In the genomic region with DNA sequence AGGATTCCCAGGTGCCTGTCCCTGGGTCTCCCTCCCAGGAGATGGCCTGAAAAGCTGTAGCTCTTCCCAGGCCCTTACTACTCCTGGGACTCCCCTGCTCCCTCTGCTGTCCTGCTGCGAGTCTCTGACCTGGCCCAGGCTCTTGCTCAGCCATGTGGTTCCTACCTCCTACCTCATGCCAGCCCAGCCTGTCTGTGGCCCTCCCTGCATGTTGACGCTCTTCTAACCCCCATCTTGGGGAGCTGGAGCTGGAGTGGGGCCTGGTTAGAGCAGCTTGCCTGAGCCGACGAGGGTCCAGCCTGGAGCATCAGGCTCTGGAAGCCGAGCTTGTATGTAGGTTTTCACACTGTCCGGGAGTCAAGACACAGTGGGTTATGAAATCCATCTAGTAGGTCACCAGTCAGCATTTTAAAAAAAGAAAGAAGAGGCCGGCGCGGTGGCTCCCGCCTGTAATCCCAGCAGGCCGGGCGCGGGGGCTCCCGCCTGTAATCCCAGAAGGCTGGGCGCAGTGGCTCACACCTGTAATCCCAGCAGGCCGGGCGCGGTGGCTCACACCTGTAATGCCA, we compare ENCODE assay signal across 12 cellular contexts.
DNase-seq lines count a peak whose midpoint lies in the region; ATAC-seq and TF ChIP-seq lines count a peak whose summit lies in the region.
"Had no signal": no experiment of that assay in that cellular context is flagged by ENCODE, and none has a peak within 500 bp of the region (broad histone marks: within the 10 kb centered on the region; RNA-seq: fewer than 3 reads in every experiment).

No MANE protein-coding gene starts in this region.

- H3K36me3 Mint-ChIP-seq in activated T-cell treated with anti-CD3 and anti-CD28 coated beads, Interleukin-2, amount 50 U/mL, for 4 hours (ENCODE audit: insufficient read depth) = no peaks in the 10 kb centered on the region

- H4K20me1 ChIP-seq in Loucy (ENCODE audit: insufficient read depth, low read length, poor library complexity, severe bottlenecking) = no peaks in the 10 kb centered on the region

- WGBS in mesendoderm (ENCODE audit: extremely low coverage, insufficient coverage, low lambda C conversion rate) = no CpG with 5 or more reads among the region's 18 CpGs

- H3K4me2 ChIP-seq in Loucy (ENCODE audit: low read depth, low read length, poor library complexity, severe bottlenecking) = no peak overlapping the region
- H3K4me2 ChIP-seq in mesendoderm (ENCODE audit: low read length) = no peak overlapping the region

- no peak overlapping the region for H3K27ac ChIP-seq in AG04450 (ENCODE audit: low read depth, low read length)
- H3K27ac ChIP-seq in mesendoderm (ENCODE audit: low read depth, low read length) = no peak overlapping the region

- no peak overlapping the region for H4K8ac ChIP-seq in mesendoderm (ENCODE audit: low read depth, low read length)

- H3K9me3 ChIP-seq in AG04450 (ENCODE audit: control insufficient read depth, insufficient read depth, low read length) = no peaks in the 10 kb centered on the region; the same call in 1 of the 2 replicates
- no peaks in the 10 kb centered on the region for H3K9me3 ChIP-seq in Loucy (ENCODE audit: insufficient read depth, low read depth, low read length)

- H2BK120ac ChIP-seq in mesendoderm (ENCODE audit: low read depth, low read length) = no peak overlapping the region

- TF ChIP-seq CTCF in AG04450 (IDR thresholded peaks at IDR 0.05; ENCODE audit: low read depth, low read length) (peak; percentile 44), Loucy (conservative IDR thresholded peaks at IDR 0.05; ENCODE audit: low read length) (peak; percentile 44)

- H2BK5ac ChIP-seq in mesendoderm (ENCODE audit: low read length) = no peak overlapping the region

- H3K4me3 Mint-ChIP-seq in activated T-cell treated with anti-CD3 and anti-CD28 coated beads, Interleukin-2, amount 50 U/mL, for 4 hours = no peak overlapping the region
- H3K4me3 Mint-ChIP-seq: T-helper 1 cell treated with Interleukin-12 subunit alpha and Interleukin-12 subunit beta and Interleukin-4 antibody, amounts not matched to agents 30 μg/mL and 1 μg/mL, for 36 hours had no signal

- no peaks in the 10 kb centered on the region for H3K4me1 Mint-ChIP-seq in activated T-cell treated with anti-CD3 and anti-CD28 coated beads, Interleukin-2, amount 50 U/mL, for 4 hours (ENCODE audit: low read depth)

- H3K9me3 Mint-ChIP-seq in activated T-cell treated with anti-CD3 and anti-CD28 coated beads, Interleukin-2, amount 50 U/mL, for 4 hours = no peaks in the 10 kb centered on the region
- H3K9me3 Mint-ChIP-seq: T-helper 1 cell treated with Interleukin-12 subunit alpha and Interleukin-12 subunit beta and Interleukin-4 antibody, amounts not matched to agents 30 μg/mL and 1 μg/mL, for 36 hours had no signal

- H3K23ac ChIP-seq in mesendoderm (ENCODE audit: low read length) = no peak overlapping the region

- POLR2A ChIA-PET in AG04450 (lab: Yijun Ruan, JAX) = no interaction called here

- H3K79me2 ChIP-seq in Loucy (ENCODE audit: insufficient read depth, low read length) (no peaks in the 10 kb centered on the region), mesendoderm (ENCODE audit: control insufficient read depth, insufficient read depth, low read length) (peaks cover 2% of the 10 kb centered on the region)

- peaks cover 12% of the 10 kb centered on the region for H3K79me1 ChIP-seq in mesendoderm (ENCODE audit: low read length)

- no peak overlapping the region for H3K4ac ChIP-seq in mesendoderm (ENCODE audit: low read depth, low read length)

- CTCF ChIA-PET in AG04450 (lab: Charles Lee) = interaction anchor here (0.9 to 1.5 kb wide), 2 partner anchors 56 to 391 kb away, joined by 4 to 5 read pairs; no protein-coding TSS in a partner anchor

- ATAC-seq in esophagus mucosa (peak; percentile 38), GM18520 (IDR thresholded peaks at IDR 0.05; ENCODE audit: unreplicated experiment) (no peak), HG03571 (IDR thresholded peaks at IDR 0.05; ENCODE audit: unreplicated experiment) (no peak)
- ATAC-seq in activated T-cell treated with anti-CD3 and anti-CD28 coated beads, Interleukin-2, amount 50 U/mL, for 4 hours = no peak

- no peak overlapping the region for H3K56ac ChIP-seq in mesendoderm (ENCODE audit: low read length)

- H3K27me3 ChIP-seq in AG04450 (ENCODE audit: control insufficient read depth, insufficient read depth, low read length) (no peaks in the 10 kb centered on the region), Loucy (ENCODE audit: insufficient read depth, low read length, poor library complexity, severe bottlenecking) (no peaks in the 10 kb centered on the region), mesendoderm (ENCODE audit: insufficient read depth, low read length, poor library complexity) (no peaks in the 10 kb centered on the region)

- H3K27me3 Mint-ChIP-seq in activated T-cell treated with anti-CD3 and anti-CD28 coated beads, Interleukin-2, amount 50 U/mL, for 4 hours (ENCODE audit: low read depth) = no peaks in the 10 kb centered on the region

- H2BK15ac ChIP-seq in mesendoderm (replicated peaks; ENCODE audit: low read depth) = no peak overlapping the region

- H3K9ac ChIP-seq in Loucy (ENCODE audit: low read depth, low read length, poor library complexity, severe bottlenecking) (no peak overlapping the region), mesendoderm (ENCODE audit: low read length) (no peak overlapping the region)

- no peaks in the 10 kb centered on the region for H3K9me2 ChIP-seq in Loucy (replicated peaks; ENCODE audit: low read depth, low read length)

- H3K18ac ChIP-seq in mesendoderm (ENCODE audit: low read length) = no peak overlapping the region

- H3K4me1 ChIP-seq in Loucy (ENCODE audit: insufficient read depth, low read length, poor library complexity, severe bottlenecking) = peaks cover 15% of the 10 kb centered on the region
- H3K4me1 ChIP-seq in mesendoderm (ENCODE audit: control insufficient read depth, low read depth, low read length) = peaks cover 10% of the 10 kb centered on the region

- H2AK5ac ChIP-seq in mesendoderm (ENCODE audit: low read length) = no peak overlapping the region

- H3F3A ChIP-seq in Loucy (ENCODE audit: low read depth) = no peaks in the 10 kb centered on the region

- H2AFZ ChIP-seq in Loucy (ENCODE audit: low read length) = no peak overlapping the region

- DNase-seq in AG04450 (ENCODE audit: low read depth, low spot score) (no peak), mesendoderm (peak; percentile 78), hippocampal formation (lab: John Stamatoyannopoulos, UW) (no peak)
- no peak for DNase-seq in activated T-cell treated with anti-CD3 and anti-CD28 coated beads, Interleukin-2, amount 50 U/mL, for 4 hours
- DNase-seq: activated naive CD4-positive, alpha-beta T cell; NCI-H1694; stimulated activated naive CD4-positive, alpha-beta T cell had no signal

- no peak overlapping the region for H4K5ac ChIP-seq in mesendoderm (ENCODE audit: low read length)

- H3K36me3 ChIP-seq in Loucy (ENCODE audit: insufficient read depth, low read length) (no peaks in the 10 kb centered on the region), mesendoderm (ENCODE audit: control insufficient read depth, insufficient read depth, low read length) (no peaks in the 10 kb centered on the region)

- H3K4me3 ChIP-seq in AG04450 (ENCODE audit: low read depth, low read length) = no peak overlapping the region
- no peak overlapping the region for H3K4me3 ChIP-seq in Loucy (ENCODE audit: low read length, poor library complexity, severe bottlenecking)
- H3K4me3 ChIP-seq in mesendoderm (ENCODE audit: low read length) = no peak overlapping the region
